Comparison of ENCODE assay signal across 14 cellular contexts in the genomic region with DNA sequence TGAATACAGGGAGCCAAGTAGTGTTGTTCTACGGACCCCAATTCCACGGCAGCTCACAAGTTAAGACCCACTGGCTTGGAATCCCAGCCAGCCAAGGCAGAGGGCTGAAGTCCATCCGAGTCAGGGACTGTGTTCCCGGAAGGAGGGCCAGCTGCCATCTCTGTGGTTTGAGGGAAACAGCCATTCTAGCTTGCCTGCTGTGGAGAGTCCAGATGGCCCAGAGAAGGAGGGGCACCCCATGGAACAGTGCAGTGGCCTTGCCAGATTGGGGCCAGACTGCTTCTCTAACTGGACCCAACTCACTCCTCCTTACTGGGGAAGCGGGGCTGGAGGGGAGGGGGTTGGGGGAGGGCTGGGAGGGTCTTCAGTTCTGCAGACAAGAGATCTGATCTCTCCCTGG.
"Had no signal": no experiment of that assay in that cellular context is flagged by ENCODE, and none has a peak within 500 bp of the region (broad histone marks: within the 10 kb centered on the region; RNA-seq: fewer than 3 reads in every experiment).

No MANE protein-coding gene starts in this region.

- H3K4me3 ChIP-seq: heart left ventricle, lower lobe of right lung, neural progenitor cell, pancreas, spleen, thoracic aorta had no signal

- H3K4me1 ChIP-seq: heart left ventricle, lower lobe of right lung, neural progenitor cell, pancreas, spleen had no signal

- H3K27ac Mint-ChIP-seq: activated CD4-positive, alpha-beta T cell treated with anti-CD3 and anti-CD28 coated beads, Interleukin-2, amount 10 ng/mL, durations not matched to agents 7 days and 5 days; activated naive CD8-positive, alpha-beta T cell treated with anti-CD3 and anti-CD28 coated beads, Interleukin-2, amount 50 U/mL, for 24 hours; naive B cell; neural progenitor cell; T-helper 17 cell had no signal

- H2AFZ ChIP-seq: neural progenitor cell had no signal

- H3K4me2 ChIP-seq: neural progenitor cell had no signal

- H3K36me3 ChIP-seq: heart left ventricle, lower lobe of right lung, neural progenitor cell, pancreas, spleen, thoracic aorta had no signal

- H3K27ac ChIP-seq: heart left ventricle, lower lobe of right lung, neural progenitor cell, pancreas, spleen, thoracic aorta had no signal

- H3K9me3 ChIP-seq: heart left ventricle, lower lobe of right lung, pancreas, spleen, thoracic aorta had no signal

- DNase-seq: activated CD4-positive, alpha-beta T cell treated with anti-CD3 and anti-CD28 coated beads, Interleukin-2, amount 10 ng/mL, durations not matched to agents 7 days and 5 days; activated naive CD4-positive, alpha-beta T cell; activated naive CD8-positive, alpha-beta T cell treated with anti-CD3 and anti-CD28 coated beads, Interleukin-2, amount 50 U/mL, for 24 hours; aorta; left cardiac atrium; lower lobe of right lung; naive B cell; spleen; T-helper 17 cell had no signal

- H3K36me3 Mint-ChIP-seq: naive B cell, neural progenitor cell had no signal

- H3K27me3 ChIP-seq: heart left ventricle, pancreas had no signal

- H3K9ac ChIP-seq: neural progenitor cell had no signal

- H3K9me3 Mint-ChIP-seq: activated CD4-positive, alpha-beta T cell treated with anti-CD3 and anti-CD28 coated beads, Interleukin-2, amount 10 ng/mL, durations not matched to agents 7 days and 5 days; activated naive CD8-positive, alpha-beta T cell treated with anti-CD3 and anti-CD28 coated beads, Interleukin-2, amount 50 U/mL, for 24 hours; neural progenitor cell had no signal

- H3K27me3 Mint-ChIP-seq: activated CD4-positive, alpha-beta T cell treated with anti-CD3 and anti-CD28 coated beads, Interleukin-2, amount 10 ng/mL, durations not matched to agents 7 days and 5 days; activated naive CD8-positive, alpha-beta T cell treated with anti-CD3 and anti-CD28 coated beads, Interleukin-2, amount 50 U/mL, for 24 hours; T-helper 17 cell had no signal

- H3K4me1 Mint-ChIP-seq: activated CD4-positive, alpha-beta T cell treated with anti-CD3 and anti-CD28 coated beads, Interleukin-2, amount 10 ng/mL, durations not matched to agents 7 days and 5 days; activated naive CD8-positive, alpha-beta T cell treated with anti-CD3 and anti-CD28 coated beads, Interleukin-2, amount 50 U/mL, for 24 hours; naive B cell; neural progenitor cell; T-helper 17 cell had no signal

- ATAC-seq: activated naive CD8-positive, alpha-beta T cell treated with anti-CD3 and anti-CD28 coated beads, Interleukin-2, amount 50 U/mL, for 24 hours; heart left ventricle; left cardiac atrium; lower lobe of right lung; pancreas; sciatic nerve; T-helper 17 cell had no signal

- H3K4me3 Mint-ChIP-seq: activated CD4-positive, alpha-beta T cell treated with anti-CD3 and anti-CD28 coated beads, Interleukin-2, amount 10 ng/mL, durations not matched to agents 7 days and 5 days; activated naive CD8-positive, alpha-beta T cell treated with anti-CD3 and anti-CD28 coated beads, Interleukin-2, amount 50 U/mL, for 24 hours; naive B cell; neural progenitor cell; T-helper 17 cell had no signal
